Comparison of ENCODE assay signal across 17 cellular contexts in the genomic region with DNA sequence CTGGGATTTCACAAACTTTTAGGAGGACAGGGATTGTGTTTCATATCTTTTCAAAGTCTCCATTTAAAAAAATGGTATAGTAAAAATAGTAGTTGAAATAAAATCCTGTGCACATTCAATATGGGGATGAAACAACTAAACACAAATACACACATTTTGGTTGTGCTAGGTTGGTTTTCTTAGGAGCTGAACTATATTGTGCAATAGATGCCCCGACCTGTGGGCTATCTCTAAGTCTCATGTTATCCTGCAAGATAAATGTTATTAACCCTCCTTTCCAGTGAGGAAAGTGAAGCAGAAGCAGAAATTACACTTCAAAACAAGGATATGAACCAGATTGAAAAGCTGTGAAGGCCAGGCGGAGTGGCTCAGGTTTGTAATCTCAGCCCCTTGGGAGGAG. TPM values are rescaled to one million over a fixed set of nuclear protein-coding genes. Genes with fewer than 3 reads are reported as not detected.
DNase-seq lines count a peak whose midpoint lies in the region; ATAC-seq and TF ChIP-seq lines count a peak whose summit lies in the region.
"Had no signal": no experiment of that assay in that cellular context is flagged by ENCODE, and none has a peak within 500 bp of the region (broad histone marks: within the 10 kb centered on the region; RNA-seq: fewer than 3 reads in every experiment).

No MANE protein-coding gene starts in this region.

- peaks cover 16% of the 10 kb centered on the region for H3K9me3 ChIP-seq in BLaER1
- H3K9me3 ChIP-seq in mammary epithelial cell (replicated peaks; ENCODE audit: insufficient read depth, low read length), result no peaks in the 10 kb centered on the region
- H3K9me3 ChIP-seq: left ventricle myocardium inferior, right atrium auricular region had no signal

- no peak overlapping the region for H3K9ac ChIP-seq in BLaER1
- no peak overlapping the region for H3K9ac ChIP-seq in mammary epithelial cell (ENCODE audit: insufficient read depth, low read length)

- dilution Hi-C loops in mammary epithelial cell (cut with HindIII; ENCODE audit: low sequenced_read_pairs), result no loop called here

- no peaks in the 10 kb centered on the region for H3F3A ChIP-seq in GM23338 (replicated peaks; ENCODE audit: low read depth)

- H3K27me3 Mint-ChIP-seq in GM23338 (ENCODE audit: insufficient read depth, low read depth, poor library complexity), result peaks cover 39% of the 10 kb centered on the region
- H3K27me3 Mint-ChIP-seq in nephron (ENCODE audit: low read depth), result peaks cover 68% of the 10 kb centered on the region

- H4K20me1 ChIP-seq in BLaER1 (no peaks in the 10 kb centered on the region; the same call in 1 of the 2 replicates), GM23338 (replicated peaks; ENCODE audit: insufficient read depth) (no peaks in the 10 kb centered on the region), mammary epithelial cell (ENCODE audit: insufficient read depth, low read length) (no peaks in the 10 kb centered on the region)

- H3K4me3 Mint-ChIP-seq in GM23338 (peak overlapping the region; percentile 87), nephron (peak overlapping the region; percentile 78 to 85 (median 79))

- no peaks in the 10 kb centered on the region for H3K36me3 Mint-ChIP-seq in GM23338 (ENCODE audit: low read depth)
- no peaks in the 10 kb centered on the region for H3K36me3 Mint-ChIP-seq in nephron (ENCODE audit: low read depth)

- no TSS peak for BruUV-seq in mammary epithelial cell (replicated peaks; lab: Mats Ljungman, UMichigan)

- no peak for ATAC-seq in GM23338
- ATAC-seq in GM19395 (IDR thresholded peaks at IDR 0.05; ENCODE audit: unreplicated experiment), result no peak

- H3K27ac ChIP-seq in BLaER1, result no peak overlapping the region
- no peak overlapping the region for H3K27ac ChIP-seq in GM23338 (ENCODE audit: low read depth)
- H3K27ac ChIP-seq in mammary epithelial cell (ENCODE audit: insufficient read depth, low read depth, low read length), result peak overlapping the region; percentile 64
- H3K27ac ChIP-seq: C4-2B, left ventricle myocardium inferior, right atrium auricular region had no signal

- DNase-seq in GM23338 (ENCODE audit: low spot score), result no peak
- no peak for DNase-seq in mammary epithelial cell
- no peak for DNase-seq in NCI-H82 (lab: John Stamatoyannopoulos, UW)
- DNase-seq in activated CD4-positive, alpha-beta T cell treated with anti-CD3 and anti-CD28 coated beads for 48 hours, result no peak
- no peak for DNase-seq in nucleus accumbens (lab: John Stamatoyannopoulos, UW)
- DNase-seq: activated naive CD4-positive, alpha-beta T cell treated with anti-CD3 and anti-CD28 coated beads for 36 hours; effector CD4-positive, alpha-beta T cell; GOT3; left ventricle myocardium inferior; NCI-H774; stimulated activated CD4-positive, alpha-beta T cell treated with anti-CD3 and anti-CD28 coated beads, Interleukin-2, amount 100 ng/mL, for 24 hours had no signal

- no peak overlapping the region for H3K4me3 ChIP-seq in BLaER1
- peak overlapping the region; percentile 84 for H3K4me3 ChIP-seq in GM23338
- H3K4me3 ChIP-seq in mammary epithelial cell (replicated peaks in 1 of 3; ENCODE audit: insufficient read depth in 1 of 3, low read depth in 2 of 3, low read length in 3 of 3), result peak overlapping the region in 1 of 3 experiments; percentile 85

- in situ Hi-C loops in mammary epithelial cell (cut with MboI; ENCODE audit: low sequenced_read_pairs in 2 of 2), result loop anchor here in 1 of 2 donors (5.0 kb wide), 1 partner anchor 107 kb away; no protein-coding TSS in a partner anchor

- H3K27ac Mint-ChIP-seq in GM23338, result no peak overlapping the region
- H3K27ac Mint-ChIP-seq in nephron, result no peak overlapping the region
- H3K27ac Mint-ChIP-seq: activated naive CD4-positive, alpha-beta T cell treated with anti-CD3 and anti-CD28 coated beads for 36 hours had no signal

- intact Hi-C loops in mammary epithelial cell (cut with micrococcal nuclease), result no loop called here

- H3K4me1 ChIP-seq in BLaER1 (0 out of 2 replicates have a peak, but pooled peaks cover 6% of the 10 kb centered on the region), GM23338 (ENCODE audit: insufficient read depth) (peaks cover 19% of the 10 kb centered on the region), mammary epithelial cell (ENCODE audit: insufficient read depth, low read length) (peaks cover 34% of the 10 kb centered on the region)

- CTCF ChIA-PET in mammary epithelial cell (lab: Charles Lee; ENCODE audit: low non-redundant PET), result no interaction called here

- H3K27me3 ChIP-seq in BLaER1 (peaks cover 20% of the 10 kb centered on the region), GM23338 (ENCODE audit: insufficient read depth) (peaks cover 40% of the 10 kb centered on the region), mammary epithelial cell (ENCODE audit: insufficient read depth, low read length) (no peaks in the 10 kb centered on the region)

- H2AFZ ChIP-seq in GM23338 (peak overlapping the region; percentile 93; the same call in 1 of the 2 replicates), mammary epithelial cell (ENCODE audit: low read depth, low read length) (peak overlapping the region; percentile 93)

- H3K4me2 ChIP-seq in BLaER1, result peak overlapping the region; percentile 77; the same call in 1 of the 2 replicates
- peak overlapping the region; percentile 97 for H3K4me2 ChIP-seq in GM23338
- peak overlapping the region; percentile 98 for H3K4me2 ChIP-seq in mammary epithelial cell (ENCODE audit: insufficient read depth, low read depth, low read length)

- 91% methylated on average over 2 of the region's 2 CpGs for WGBS in mammary epithelial cell (ENCODE audit: low coverage, missing lambda C conversion rate)

- no peaks in the 10 kb centered on the region for H3K36me3 ChIP-seq in BLaER1
- no peaks in the 10 kb centered on the region for H3K36me3 ChIP-seq in GM23338 (ENCODE audit: insufficient read depth)
- peaks cover 3% of the 10 kb centered on the region for H3K36me3 ChIP-seq in mammary epithelial cell (ENCODE audit: insufficient read depth, low read length)
- H3K36me3 ChIP-seq: left ventricle myocardium inferior, right atrium auricular region, WERI-Rb-1 had no signal

- H3K4me1 Mint-ChIP-seq in GM23338 (peaks cover 12% of the 10 kb centered on the region), nephron (peaks cover 7% of the 10 kb centered on the region)

- H3K79me2 ChIP-seq in GM23338 (replicated peaks; ENCODE audit: insufficient read depth) (peaks cover 27% of the 10 kb centered on the region), mammary epithelial cell (ENCODE audit: insufficient read depth, low read length) (peaks cover 33% of the 10 kb centered on the region)

- TF ChIP-seq CTCF in GM23338 (conservative IDR thresholded peaks at IDR 0.05; ENCODE audit: low read depth in 2 of 2) (no peak), mammary epithelial cell (conservative IDR thresholded peaks at IDR 0.05 in 1 of 2, IDR thresholded peaks at IDR 0.05 in 1 of 2; ENCODE audit: extremely low read depth in 1 of 2, insufficient read depth in 1 of 2, low read depth in 1 of 2, low read length in 2 of 2) (no peak), nephron (IDR thresholded peaks at IDR 0.05; ENCODE audit: unreplicated experiment in 3 of 3) (no peak)

- no peaks in the 10 kb centered on the region for H3K9me2 ChIP-seq in GM23338 (ENCODE audit: insufficient read depth)

- H3K9me3 Mint-ChIP-seq in GM23338 (no peaks in the 10 kb centered on the region), nephron (no peaks in the 10 kb centered on the region)
- H3K9me3 Mint-ChIP-seq: activated naive CD4-positive, alpha-beta T cell treated with anti-CD3 and anti-CD28 coated beads for 36 hours had no signal

TF ChIP-seq in GM23338, 12 proteins besides CTCF, POLR2A, EP300 and RAD21 (continues in another document):
- TF ChIP-seq EZH2 (IDR thresholded peaks at IDR 0.05; ENCODE audit: low read depth, unreplicated experiment) (no peak), POLR2AphosphoS5 (IDR thresholded peaks at IDR 0.05; ENCODE audit: low read depth) (no peak), EZH2phosphoT487 (IDR thresholded peaks at IDR 0.05; ENCODE audit: unreplicated experiment) (no peak), ZNF331 (CRISPR knock-in tag; IDR thresholded peaks at IDR 0.05; ENCODE audit: low read depth) (no peak), JUNB (IDR thresholded peaks at IDR 0.05; ENCODE audit: unreplicated experiment) (no peak), NANOG (IDR thresholded peaks at IDR 0.05; ENCODE audit: borderline replicate concordance) (no peak), ZNF114 (CRISPR knock-in tag; IDR thresholded peaks at IDR 0.05) (no peak)
- TF ChIP-seq, protein P1, sequence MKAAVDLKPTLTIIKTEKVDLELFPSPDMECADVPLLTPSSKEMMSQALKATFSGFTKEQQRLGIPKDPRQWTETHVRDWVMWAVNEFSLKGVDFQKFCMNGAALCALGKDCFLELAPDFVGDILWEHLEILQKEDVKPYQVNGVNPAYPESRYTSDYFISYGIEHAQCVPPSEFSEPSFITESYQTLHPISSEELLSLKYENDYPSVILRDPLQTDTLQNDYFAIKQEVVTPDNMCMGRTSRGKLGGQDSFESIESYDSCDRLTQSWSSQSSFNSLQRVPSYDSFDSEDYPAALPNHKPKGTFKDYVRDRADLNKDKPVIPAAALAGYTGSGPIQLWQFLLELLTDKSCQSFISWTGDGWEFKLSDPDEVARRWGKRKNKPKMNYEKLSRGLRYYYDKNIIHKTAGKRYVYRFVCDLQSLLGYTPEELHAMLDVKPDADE (IDR thresholded peaks at IDR 0.05), result no peak

RNA-seq across cellular contexts. Expression of a gene that starts 1.3 kb away (rescaled TPM):
- total RNA-seq in GM23338 (2014; rRNA removed; shearing (Covaris generic)), result 4.2 and 5.8 TPM in 2 replicates
- polyA plus RNA-seq in GM23338 (2016; fragmentation: Nextera tagmentation; extraction: Ambion mirVana) (4.1 and 5.5 TPM in 2 replicates), mammary epithelial cell (7.4 TPM)
- total RNA-seq in mammary epithelial cell, result 10 to 100 TPM in 1 of 2 donors, 1 to 10 TPM in 1; 6.5 to 25.1 TPM
- polyA minus RNA-seq in mammary epithelial cell, result 11.5 TPM
- total RNA-seq: activated naive CD4-positive, alpha-beta T cell treated with anti-CD3 and anti-CD28 coated beads for 36 hours had no signal
